11 cellular contexts compared by ENCODE assay signal in genomic region chr3:131083190-131083863, GRCh38. TPM values are rescaled to one million over a fixed set of nuclear protein-coding genes. Genes with fewer than 3 reads are reported as not detected.
A peak's percentile ranks its signal among the peaks of the same experiment; 100 is the strongest.
DNase-seq lines count a peak whose midpoint lies in the region; ATAC-seq, FAIRE-seq and TF ChIP-seq lines count a peak whose summit lies in the region.
"Had no signal": no experiment of that assay in that cellular context is flagged by ENCODE, and none has a peak within 500 bp of the region (broad histone marks: within the 10 kb centered on the region; RNA-seq: fewer than 3 reads in every experiment).

No MANE protein-coding gene starts in this region.

- SMC1A ChIA-PET in GM12878 (lab: Charles Lee; ENCODE audit: uncharacterized antibody, unreplicated experiment): no interaction called here

- no peaks in the 10 kb centered on the region for H3K27me3 Mint-ChIP-seq in natural killer cell treated with Interleukin-12 subunit alpha and Interleukin-12 subunit beta and Interleukin-15 and Interleukin-18, amount 100 ng/mL, for 72 hours
- H3K27me3 Mint-ChIP-seq: naive thymus-derived CD8-positive, alpha-beta T cell had no signal

- in situ Hi-C loops in GM12878 (cut with MboI): no loop called here

- TF ChIP-seq RAD21 in GM12878 (IDR thresholded peaks at IDR 0.05; ENCODE audit: insufficient read depth, low read depth, low read length): no peak

- no peak overlapping the region for H3K9ac ChIP-seq in GM12878 (ENCODE audit: control insufficient read depth, insufficient read depth, low read length)

- no peaks in the 10 kb centered on the region for H3K27me3 ChIP-seq in GM12878 (replicated peaks in 1 of 2; ENCODE audit: control insufficient read depth in 2 of 2, insufficient read depth in 2 of 2, low read length in 1 of 2)

- no peaks in the 10 kb centered on the region for H3K79me2 ChIP-seq in GM12878 (ENCODE audit: control insufficient read depth, insufficient read depth, low read length)

- POLR2A ChIA-PET in GM12878 (lab: Charles Lee): no interaction called here

- no peak for TF ChIP-seq POLR2A in GM12878 (IDR thresholded peaks at IDR 0.05; ENCODE audit: low read depth, low read length)

- TF ChIP-seq EP300 in GM12878 (IDR thresholded peaks at IDR 0.05; ENCODE audit: borderline replicate concordance in 1 of 2, control insufficient read depth in 1 of 2, low read depth in 2 of 2, low read length in 2 of 2): no peak

- no peak overlapping the region for H3K27ac ChIP-seq in GM12878 (ENCODE audit: control insufficient read depth, insufficient read depth)
- H3K27ac ChIP-seq: thoracic aorta had no signal

- H3K4me1 Mint-ChIP-seq in natural killer cell treated with Interleukin-12 subunit alpha and Interleukin-12 subunit beta and Interleukin-15 and Interleukin-18, amount 100 ng/mL, for 72 hours (ENCODE audit: low read depth in 2 of 2): peaks cover 6 to 8% of the 10 kb centered on the region in 2 donors

- no peak overlapping the region for H2AFZ ChIP-seq in GM12878 (ENCODE audit: control insufficient read depth, low read depth, low read length)

- H3K27ac Mint-ChIP-seq in natural killer cell treated with Interleukin-12 subunit alpha and Interleukin-12 subunit beta and Interleukin-15 and Interleukin-18, amount 100 ng/mL, for 72 hours: no peak overlapping the region

- RAD21 ChIA-PET in GM12878 (lab: Charles Lee; ENCODE audit: unreplicated experiment): no interaction called here

- ATAC-seq in GM12878 (peak; percentile 38; the same call in 1 of the 3 replicates), mucosa of descending colon (no peak), GM19035 (IDR thresholded peaks at IDR 0.05; ENCODE audit: unreplicated experiment) (no peak), HG03045 (IDR thresholded peaks at IDR 0.05; ENCODE audit: unreplicated experiment) (no peak)
- no peak for ATAC-seq in natural killer cell treated with Interleukin-12 subunit alpha and Interleukin-12 subunit beta and Interleukin-15 and Interleukin-18, amount 100 ng/mL, for 72 hours
- ATAC-seq: naive thymus-derived CD8-positive, alpha-beta T cell had no signal

- no peaks in the 10 kb centered on the region for H3K9me3 ChIP-seq in GM12878 (replicated peaks; ENCODE audit: control insufficient read depth, insufficient read depth, low read length)
- H3K9me3 ChIP-seq in mucosa of descending colon: no peaks in the 10 kb centered on the region
- H3K9me3 ChIP-seq: thoracic aorta had no signal

- H3K4me1 ChIP-seq in GM12878 (ENCODE audit: control insufficient read depth, insufficient read depth, low read length): no peaks in the 10 kb centered on the region
- H3K4me1 ChIP-seq in mucosa of descending colon (ENCODE audit: low read depth): no peaks in the 10 kb centered on the region

- BruUV-seq in GM12878 (replicated peaks; lab: Mats Ljungman, UMichigan): no TSS peak

- CTCF ChIA-PET in GM12878 (lab: Yijun Ruan, JAX): no interaction called here

- no peak overlapping the region for H3K4me2 ChIP-seq in GM12878 (ENCODE audit: control insufficient read depth, insufficient read depth)

- TF ChIP-seq CTCF in GM12878 (IDR thresholded peaks at IDR 0.05 in 2 of 3, conservative IDR thresholded peaks at IDR 0.05 in 1 of 3; ENCODE audit: control insufficient read depth in 2 of 3, extremely low read depth in 1 of 3, insufficient read depth in 1 of 3, low read depth in 3 of 3, low read length in 3 of 3) (no peak), mucosa of descending colon (IDR thresholded peaks at IDR 0.05) (no peak)

- WGBS in GM12878 (ENCODE audit: insufficient coverage, insufficient replicate concordance, low lambda C conversion rate, missing lambda C conversion rate): 40% methylated on average over 4 of the region's 4 CpGs

- H4K20me1 ChIP-seq in GM12878 (ENCODE audit: control insufficient read depth, insufficient read depth): no peaks in the 10 kb centered on the region

- FAIRE-seq in GM12878 (lab: Jason Lieb, UNC): no peak
- FAIRE-seq: colon had no signal

- H3K36me3 ChIP-seq in GM12878 (ENCODE audit: control insufficient read depth in 2 of 2, insufficient read depth in 2 of 2, low read length in 1 of 2): no peaks in the 10 kb centered on the region
- no peaks in the 10 kb centered on the region for H3K36me3 ChIP-seq in mucosa of descending colon (ENCODE audit: low read depth)
- H3K36me3 ChIP-seq: thoracic aorta had no signal

- H3K4me3 ChIP-seq in GM12878 (no peak overlapping the region), mucosa of descending colon (no peak overlapping the region)
- H3K4me3 ChIP-seq: thoracic aorta had no signal

- no peaks in the 10 kb centered on the region for H3K36me3 Mint-ChIP-seq in natural killer cell treated with Interleukin-12 subunit alpha and Interleukin-12 subunit beta and Interleukin-15 and Interleukin-18, amount 100 ng/mL, for 72 hours

- intact Hi-C loops in GM12878 (cut with micrococcal nuclease; ENCODE audit: unreplicated experiment): no loop called here
- intact Hi-C loops in mucosa of descending colon (cut with DNase I, micrococcal nuclease): no loop called here

- no peaks in the 10 kb centered on the region for H3K9me3 Mint-ChIP-seq in natural killer cell treated with Interleukin-12 subunit alpha and Interleukin-12 subunit beta and Interleukin-15 and Interleukin-18, amount 100 ng/mL, for 72 hours

- peak; percentile 58 for DNase-seq in D341Med (ENCODE audit: low spot score)
- peak; percentile 84 for DNase-seq in NCI-H1694 (lab: John Stamatoyannopoulos, UW)
- DNase-seq in GM12878 (ENCODE audit: low read depth, low spot score): no peak
- peak; percentile 19 to 43 (median 20) for DNase-seq in mucosa of descending colon
- DNase-seq in natural killer cell treated with Interleukin-12 subunit alpha and Interleukin-12 subunit beta and Interleukin-15 and Interleukin-18, amount 100 ng/mL, for 72 hours (ENCODE audit: low spot score): no peak
- DNase-seq in hepatic stellate cell (ENCODE audit: low spot score): no peak

- no peak overlapping the region for H3K4me3 Mint-ChIP-seq in natural killer cell treated with Interleukin-12 subunit alpha and Interleukin-12 subunit beta and Interleukin-15 and Interleukin-18, amount 100 ng/mL, for 72 hours
- H3K4me3 Mint-ChIP-seq: naive thymus-derived CD8-positive, alpha-beta T cell had no signal

TF ChIP-seq in GM12878, 131 proteins besides CTCF, POLR2A, EP300 and RAD21:
- TF ChIP-seq HDAC2 (IDR thresholded peaks at IDR 0.05): no peak
- no peak for TF ChIP-seq BCL11A (IDR thresholded peaks at IDR 0.05; ENCODE audit: low read depth, low read length)
- no peak for TF ChIP-seq IKZF2 (IDR thresholded peaks at IDR 0.05)
- no peak for TF ChIP-seq NFXL1 (IDR thresholded peaks at IDR 0.05; ENCODE audit: borderline replicate concordance)
- TF ChIP-seq NR2F1 (conservative IDR thresholded peaks at IDR 0.05): no peak
TF ChIP-seq in GM12878: peak in this region for 0.

RNA-seq across cellular contexts. Expression of gene NEK11, which starts 56.6 kb away (rescaled TPM):
- 4.6 and 5.0 TPM in 2 replicates for total RNA-seq in GM12878 (2013; cell fraction: nucleolus; rRNA removed)
- total RNA-seq in GM12878 (2014; rRNA removed) (0.22 and 0.23 TPM in 2 replicates), GM12878 (2014; rRNA removed; fragmentation: Illumina TruSeq; extraction: Trizol) (0.18 and 0.94 TPM in 2 replicates), GM12878 (2021) (0.51 and 0.74 TPM in 2 replicates), mucosa of descending colon (1 to 10 TPM; 3.9 to 9.4 (median 5.8) TPM)
- not detected for polyA plus RNA-seq in GM12878 (2011; ENCODE audit: low read depth)
- polyA plus RNA-seq in GM12878 (2011; rRNA removed) (0.43 and 0.76 TPM in 2 replicates), GM12878 (2014; fragmentation: Illumina TruSeq; extraction: Trizol) (0.22 and 0.25 TPM in 2 replicates), GM12878 (2014; fragmentation: Nextera tagmentation; extraction: Ambion mirVana) (under 1 TPM; 0.05 to 0.10 TPM), GM12878 (2014; rRNA removed) (0.20 and 0.54 TPM in 2 replicates), GM12878 (2016; fragmentation: Nextera tagmentation; extraction: Ambion mirVana) (under 1 TPM in 1 of 2 experiments, not detected in 1; 0.36 TPM)
- polyA plus RNA-seq in GM12878 (2011; cell fraction: cytosol; rRNA removed): 0.08 and 0.10 TPM in 2 replicates
- polyA plus RNA-seq in GM12878 (2011; cell fraction: nucleus; rRNA removed): 0.63 and 0.76 TPM in 2 replicates
- polyA plus RNA-seq in GM12878 (2012): 0.35 TPM in 2 replicates
- 0.80 and 1.0 TPM in 2 replicates for polyA minus RNA-seq in GM12878 (2011; rRNA and poly(A)+ RNA removed)
- not detected in 2 replicates for polyA minus RNA-seq in GM12878 (2011; cell fraction: cytosol; rRNA and poly(A)+ RNA removed)
- 1.2 and 1.9 TPM in 2 replicates for polyA minus RNA-seq in GM12878 (2011; cell fraction: nucleus; rRNA and poly(A)+ RNA removed)
- total RNA-seq in natural killer cell treated with Interleukin-12 subunit alpha and Interleukin-12 subunit beta and Interleukin-15 and Interleukin-18, amount 100 ng/mL, for 72 hours: 1 to 10 TPM; 2.0 to 4.1 TPM

RNA-seq across cellular contexts. Expression of gene ASTE1, which starts 56.7 kb away (rescaled TPM):
- total RNA-seq in GM12878 (2013; cell fraction: nucleolus; rRNA removed): 22.2 and 23.1 TPM in 2 replicates
- total RNA-seq in GM12878 (2014; rRNA removed) (7.3 and 7.7 TPM in 2 replicates), GM12878 (2014; rRNA removed; fragmentation: Illumina TruSeq; extraction: Trizol) (7.0 and 8.8 TPM in 2 replicates), GM12878 (2021) (6.0 and 6.1 TPM in 2 replicates), mucosa of descending colon (10 to 100 TPM in 2 of 3 donors, 1 to 10 TPM in 1; 9.4 to 15.3 (median 10.4) TPM)
- 4.0 TPM for polyA plus RNA-seq in GM12878 (2011; ENCODE audit: low read depth)
- polyA plus RNA-seq in GM12878 (2011; rRNA removed) (8.4 and 11.3 TPM in 2 replicates), GM12878 (2014; fragmentation: Illumina TruSeq; extraction: Trizol) (8.2 and 9.3 TPM in 2 replicates), GM12878 (2014; fragmentation: Nextera tagmentation; extraction: Ambion mirVana) (10 to 100 TPM in 1 of 2 experiments, 1 to 10 TPM in 1; 8.2 to 12.0 TPM), GM12878 (2014; rRNA removed) (4.1 and 5.1 TPM in 2 replicates), GM12878 (2016; fragmentation: Nextera tagmentation; extraction: Ambion mirVana) (10 to 100 TPM in 1 of 2 experiments, 1 to 10 TPM in 1; 7.5 to 10.5 TPM)
- polyA plus RNA-seq in GM12878 (2011; cell fraction: cytosol; rRNA removed): 4.6 and 5.1 TPM in 2 replicates
- polyA plus RNA-seq in GM12878 (2011; cell fraction: nucleus; rRNA removed): 7.0 and 7.4 TPM in 2 replicates
- polyA plus RNA-seq in GM12878 (2012): 3.7 and 3.9 TPM in 2 replicates
- 16.7 and 22.3 TPM in 2 replicates for polyA minus RNA-seq in GM12878 (2011; rRNA and poly(A)+ RNA removed)
- polyA minus RNA-seq in GM12878 (2011; cell fraction: cytosol; rRNA and poly(A)+ RNA removed): 2.4 and 4.6 TPM in 2 replicates
- 26.2 and 32.9 TPM in 2 replicates for polyA minus RNA-seq in GM12878 (2011; cell fraction: nucleus; rRNA and poly(A)+ RNA removed)
- 10 to 100 TPM in 1 of 2 donors, 1 to 10 TPM in 1; 8.8 to 12.2 TPM for total RNA-seq in natural killer cell treated with Interleukin-12 subunit alpha and Interleukin-12 subunit beta and Interleukin-15 and Interleukin-18, amount 100 ng/mL, for 72 hours

Comparison
In these comparisons a context has a peak if more than half of its experiments do, and no peak if none do; other contexts are left out.
1. DNase-seq: peak in D341Med (single experiment), NCI-H1694 (single experiment) and mucosa of descending colon (3 of 3); none in GM12878 (single experiment), natural killer cell treated with Interleukin-12 subunit alpha and Interleukin-12 subunit beta and Interleukin-15 and Interleukin-18, amount 100 ng/mL, for 72 hours (single experiment) and hepatic stellate cell (single experiment).